Comparison of ENCODE assay signal across 29 cellular contexts in the genomic region with DNA sequence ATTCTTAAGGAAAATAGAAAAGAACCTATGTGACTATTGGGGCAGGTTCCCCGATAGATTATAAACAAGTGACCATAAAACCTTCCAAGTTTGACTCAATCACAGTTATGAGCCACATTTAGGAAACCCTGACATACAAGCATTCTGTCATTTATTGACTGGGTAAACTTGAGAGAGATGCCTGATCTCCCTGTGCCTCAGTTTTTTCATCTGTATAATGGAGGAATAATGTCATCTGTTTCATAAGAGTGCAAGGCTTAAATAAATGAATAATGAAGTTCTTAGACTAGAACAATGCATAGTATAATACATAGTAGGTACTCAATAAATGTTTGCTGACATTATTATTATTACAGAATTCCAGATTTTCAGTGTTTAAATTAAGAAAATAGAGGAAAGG.
"Had no signal": no experiment of that assay in that cellular context is flagged by ENCODE, and none has a peak within 500 bp of the region (broad histone marks: within the 10 kb centered on the region; RNA-seq: fewer than 3 reads in every experiment).

No MANE protein-coding gene starts in this region.

- H3K27me3 ChIP-seq: neural progenitor cell, ovary, right lobe of liver, sigmoid colon, thyroid gland, tibial nerve, upper lobe of left lung, vagina had no signal

- H3K27me3 Mint-ChIP-seq: progenitor cell of endocrine pancreas had no signal

- H3K4me3 ChIP-seq: neural progenitor cell, ovary, psoas muscle, right lobe of liver, sigmoid colon, stomach, thoracic aorta, thyroid gland, tibial nerve, upper lobe of left lung, vagina had no signal

- H3K27ac ChIP-seq: neural progenitor cell, ovary, parathyroid adenoma, psoas muscle, right lobe of liver, sigmoid colon, stomach, thoracic aorta, thyroid gland, tibial nerve, upper lobe of left lung, vagina had no signal

- H3K36me3 ChIP-seq: neural progenitor cell, ovary, right lobe of liver, sigmoid colon, stomach, thoracic aorta, thyroid gland, tibial nerve, upper lobe of left lung, vagina had no signal

- H3K36me3 Mint-ChIP-seq: natural killer cell; neural progenitor cell; stimulated activated effector memory CD8-positive, alpha-beta T cell treated with anti-CD3 and anti-CD28 coated beads, Interleukin-12 subunit alpha, Interleukin-12 subunit beta, amount 100 ng/mL, for 72 hours; stimulated activated naive B cell treated with anti-CD40 and anti-IgM and Interleukin-4, amounts not matched to agents 10 μg/mL and 1 μg/mL and 100 μg/mL, for 72 hours had no signal

- H3K4me2 ChIP-seq: neural progenitor cell had no signal

- H3K79me2 ChIP-seq: parathyroid adenoma had no signal

- H3K4me1 ChIP-seq: neural progenitor cell, parathyroid adenoma, psoas muscle, right lobe of liver, sigmoid colon, stomach, thyroid gland, tibial nerve, upper lobe of left lung, vagina had no signal

- H3K4me3 Mint-ChIP-seq: natural killer cell; nephron; neural progenitor cell; stimulated activated effector memory CD8-positive, alpha-beta T cell treated with anti-CD3 and anti-CD28 coated beads, Interleukin-12 subunit alpha, Interleukin-12 subunit beta, amount 100 ng/mL, for 72 hours; stimulated activated naive B cell treated with anti-CD40 and anti-IgM and Interleukin-4, amounts not matched to agents 10 μg/mL and 1 μg/mL and 100 μg/mL, for 72 hours; stimulated activated naive CD8-positive, alpha-beta T cell treated with anti-CD3 and anti-CD28 coated beads, Interleukin-15, Interleukin-2, amounts not matched to agents 100 ng/mL and 50 ng/mL, for 24 hours had no signal

- H3K27ac Mint-ChIP-seq: natural killer cell; neural progenitor cell; progenitor cell of endocrine pancreas; stimulated activated effector memory CD8-positive, alpha-beta T cell treated with anti-CD3 and anti-CD28 coated beads, Interleukin-12 subunit alpha, Interleukin-12 subunit beta, amount 100 ng/mL, for 72 hours; stimulated activated naive B cell treated with anti-CD40 and anti-IgM and Interleukin-4, amounts not matched to agents 10 μg/mL and 1 μg/mL and 100 μg/mL, for 72 hours; stimulated activated naive CD8-positive, alpha-beta T cell treated with anti-CD3 and anti-CD28 coated beads, Interleukin-15, Interleukin-2, amounts not matched to agents 100 ng/mL and 50 ng/mL, for 24 hours had no signal

- ATAC-seq: natural killer cell; psoas muscle; stimulated activated effector memory CD8-positive, alpha-beta T cell treated with anti-CD3 and anti-CD28 coated beads, Interleukin-12 subunit alpha, Interleukin-12 subunit beta, amount 100 ng/mL, for 72 hours; stimulated activated naive B cell treated with anti-CD40 and anti-IgM and Interleukin-4, amounts not matched to agents 10 μg/mL and 1 μg/mL and 100 μg/mL, for 72 hours had no signal

- FAIRE-seq: small intestine, urothelium cell line had no signal

- DNase-seq: natural killer cell; occipital lobe; ovary; posterior cingulate gyrus; psoas muscle; right cardiac atrium; right lobe of liver; sigmoid colon; small intestine; stimulated activated CD4-positive, alpha-beta T cell treated with anti-CD3 and anti-CD28 coated beads, Interleukin-15, amount 100 ng/mL, for 24 hours; stimulated activated CD4-positive, alpha-beta T cell treated with anti-CD3 and anti-CD28 coated beads, Interleukin-2, amount 100 ng/mL, for 24 hours; stimulated activated CD4-positive, alpha-beta T cell treated with anti-CD3 and anti-CD28 coated beads, Interleukin-2, amount 100 ng/mL, for 48 hours; stimulated activated CD4-positive, alpha-beta T cell treated with anti-CD3 and anti-CD28 coated beads, Interleukin-4, amount 100 ng/mL, for 24 hours; stimulated activated naive B cell treated with anti-CD40 and anti-IgM and Interleukin-4, amounts not matched to agents 10 μg/mL and 1 μg/mL and 100 μg/mL, for 72 hours; stimulated activated naive CD4-positive, alpha-beta T cell treated with Interleukin-2 at 50 U/mL for 16 hours; stomach; thyroid gland; trophoblast cell; upper lobe of left lung had no signal

- H2AFZ ChIP-seq: neural progenitor cell, parathyroid adenoma had no signal

- H3K9me3 ChIP-seq: ovary, psoas muscle, right lobe of liver, sigmoid colon, thoracic aorta, thyroid gland, tibial nerve, upper lobe of left lung, vagina had no signal

- H3K9ac ChIP-seq: neural progenitor cell, parathyroid adenoma had no signal

- H3K9me3 Mint-ChIP-seq: natural killer cell; stimulated activated effector memory CD8-positive, alpha-beta T cell treated with anti-CD3 and anti-CD28 coated beads, Interleukin-12 subunit alpha, Interleukin-12 subunit beta, amount 100 ng/mL, for 72 hours; stimulated activated naive B cell treated with anti-CD40 and anti-IgM and Interleukin-4, amounts not matched to agents 10 μg/mL and 1 μg/mL and 100 μg/mL, for 72 hours; stimulated activated naive CD8-positive, alpha-beta T cell treated with anti-CD3 and anti-CD28 coated beads, Interleukin-15, Interleukin-2, amounts not matched to agents 100 ng/mL and 50 ng/mL, for 24 hours had no signal

- H3K4me1 Mint-ChIP-seq: natural killer cell; neural progenitor cell; stimulated activated effector memory CD8-positive, alpha-beta T cell treated with anti-CD3 and anti-CD28 coated beads, Interleukin-12 subunit alpha, Interleukin-12 subunit beta, amount 100 ng/mL, for 72 hours had no signal
